10 cellular contexts compared by ENCODE assay signal in the genomic region with DNA sequence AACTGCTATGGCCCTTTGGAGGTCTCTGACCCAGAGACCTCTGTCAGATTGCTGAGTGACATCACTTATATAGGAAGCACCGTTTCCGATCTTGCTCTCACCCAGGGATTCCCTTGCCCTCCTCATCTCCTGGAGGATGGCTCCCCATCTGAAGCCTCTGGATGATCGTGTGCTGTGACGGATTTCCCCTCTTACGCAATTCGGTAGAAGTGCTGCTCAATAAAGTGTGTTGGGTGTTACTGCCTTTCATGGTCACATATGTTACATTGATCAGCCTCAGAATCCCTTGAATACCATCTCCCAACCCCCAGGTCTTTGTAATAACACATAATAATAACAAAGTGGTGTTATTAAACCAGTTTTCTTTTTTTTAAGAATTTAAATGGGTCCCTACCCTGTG.
"Had no signal": no experiment of that assay in that cellular context is flagged by ENCODE, and none has a peak within 500 bp of the region (broad histone marks: within the 10 kb centered on the region; RNA-seq: fewer than 3 reads in every experiment).

No MANE protein-coding gene starts in this region.

- H2AFZ ChIP-seq: GM23248 had no signal

- H3K9ac ChIP-seq: GM23248, KMS-11 had no signal

- H3K36me3 ChIP-seq: HAP-1 had no signal

- H3K27ac ChIP-seq: GM23248, HL-60, KMS-11 had no signal

- ATAC-seq: HCT116 had no signal

- DNase-seq: GM23248, GOT3, HFFc6, Karpas-422, KBM-7 had no signal

- H3K9me3 ChIP-seq: HAP-1 had no signal

- H3K4me3 ChIP-seq: GM23248, HAP-1 had no signal

- H3K4me1 ChIP-seq: HAP-1 had no signal

- H3K4me2 ChIP-seq: KMS-11 had no signal

- FAIRE-seq: H54 had no signal
